ENCODE assay signal across 21 cellular contexts in the genomic region with DNA sequence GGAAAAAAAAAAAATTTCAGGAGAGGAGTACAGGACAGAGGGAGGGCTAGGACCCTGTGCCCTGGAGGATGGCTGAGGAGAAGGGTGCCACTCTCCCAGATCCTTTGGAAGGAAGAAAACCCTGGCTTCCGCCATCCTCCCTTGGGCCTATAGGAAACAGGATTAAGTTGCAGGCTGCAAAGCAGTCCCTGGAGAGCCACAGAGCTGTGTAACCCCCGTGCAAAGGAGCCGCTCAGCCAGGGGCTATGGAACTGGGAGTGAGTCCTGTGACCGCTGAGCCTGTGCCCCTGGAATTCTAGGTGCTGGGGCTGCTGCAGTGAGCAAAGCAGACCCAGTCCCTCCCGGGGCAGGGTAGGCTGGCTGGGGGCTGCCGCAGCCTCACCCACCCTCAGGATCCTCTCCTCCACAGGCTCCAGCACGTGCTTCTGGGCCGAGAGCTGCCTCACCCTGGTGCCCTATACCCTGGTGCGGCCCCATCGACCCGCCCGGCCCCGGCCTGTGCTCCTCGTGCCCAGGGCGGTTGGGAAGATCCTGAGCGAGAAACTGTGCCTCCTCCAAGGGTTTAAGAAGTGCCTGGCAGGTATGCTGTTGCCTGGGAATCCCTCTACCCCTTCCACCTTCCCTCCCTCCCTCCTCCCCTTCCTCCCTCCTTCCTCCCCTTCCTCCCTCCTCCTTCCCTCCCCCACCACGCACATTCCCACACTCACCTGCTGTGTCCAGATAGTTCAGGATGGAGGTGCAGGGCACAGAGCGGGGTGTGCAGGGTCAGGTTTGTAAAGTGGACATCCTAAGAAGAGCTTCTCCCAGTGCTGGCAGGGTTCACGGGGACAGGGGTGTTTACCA. TPM values are rescaled to one million over a fixed set of nuclear protein-coding genes. Genes with fewer than 3 reads are reported as not detected.
DNase-seq lines count a peak whose midpoint lies in the region; ATAC-seq, FAIRE-seq and TF ChIP-seq lines count a peak whose summit lies in the region.
"Had no signal": no experiment of that assay in that cellular context is flagged by ENCODE, and none has a peak within 500 bp of the region (broad histone marks: within the 10 kb centered on the region; RNA-seq: fewer than 3 reads in every experiment).

No MANE protein-coding gene starts in this region.

- no peaks in the 10 kb centered on the region for H3K9me3 Mint-ChIP-seq in stimulated activated naive CD8-positive, alpha-beta T cell treated with anti-CD3 and anti-CD28 coated beads, Interleukin-15, amount 100 ng/mL, for 72 hours
- no peaks in the 10 kb centered on the region for H3K9me3 Mint-ChIP-seq in activated naive CD8-positive, alpha-beta T cell treated with anti-CD3 and anti-CD28 coated beads for 36 hours
- H3K9me3 Mint-ChIP-seq: CD4-positive, CD25-positive, alpha-beta regulatory T cell had no signal

- H3K4me3 Mint-ChIP-seq in stimulated activated naive CD8-positive, alpha-beta T cell treated with anti-CD3 and anti-CD28 coated beads, Interleukin-15, amount 100 ng/mL, for 72 hours: no peak overlapping the region
- no peak overlapping the region for H3K4me3 Mint-ChIP-seq in activated naive CD8-positive, alpha-beta T cell treated with anti-CD3 and anti-CD28 coated beads for 36 hours
- H3K4me3 Mint-ChIP-seq: CD4-positive, CD25-positive, alpha-beta regulatory T cell had no signal

- H3K4me3 ChIP-seq in RWPE2 (ENCODE audit: severe bottlenecking): no peak overlapping the region
- H3K4me3 ChIP-seq in mucosa of descending colon: no peak overlapping the region
- H3K4me3 ChIP-seq: GM12878 had no signal

- H3K4me1 ChIP-seq in RWPE2 (ENCODE audit: insufficient read depth, poor library complexity, severe bottlenecking): no peaks in the 10 kb centered on the region
- H3K4me1 ChIP-seq in mucosa of descending colon (ENCODE audit: low read depth): no peaks in the 10 kb centered on the region
- H3K4me1 ChIP-seq: BE2C, Caco-2 had no signal

- H3K27me3 Mint-ChIP-seq in stimulated activated naive CD8-positive, alpha-beta T cell treated with anti-CD3 and anti-CD28 coated beads, Interleukin-15, amount 100 ng/mL, for 72 hours: no peaks in the 10 kb centered on the region
- no peaks in the 10 kb centered on the region for H3K27me3 Mint-ChIP-seq in activated naive CD8-positive, alpha-beta T cell treated with anti-CD3 and anti-CD28 coated beads for 36 hours
- H3K27me3 Mint-ChIP-seq: CD4-positive, CD25-positive, alpha-beta regulatory T cell had no signal

- FAIRE-seq in GM19239 (lab: Jason Lieb, UNC): no peak
- FAIRE-seq: GM12878 had no signal

- no peaks in the 10 kb centered on the region for H3K4me1 Mint-ChIP-seq in stimulated activated naive CD8-positive, alpha-beta T cell treated with anti-CD3 and anti-CD28 coated beads, Interleukin-15, amount 100 ng/mL, for 72 hours
- H3K4me1 Mint-ChIP-seq in activated naive CD8-positive, alpha-beta T cell treated with anti-CD3 and anti-CD28 coated beads for 36 hours: no peaks in the 10 kb centered on the region
- H3K4me1 Mint-ChIP-seq: CD4-positive, CD25-positive, alpha-beta regulatory T cell had no signal

- peak; percentile 28 for ATAC-seq in stimulated activated naive CD8-positive, alpha-beta T cell treated with anti-CD3 and anti-CD28 coated beads, Interleukin-15, amount 100 ng/mL, for 72 hours
- ATAC-seq in stimulated activated naive CD8-positive, alpha-beta T cell treated with anti-CD3 and anti-CD28 coated beads, Interleukin-15, Interleukin-2, amounts not matched to agents 100 U/mL and 50 U/mL, for 24 hours: no peak
- ATAC-seq in RWPE2 (ENCODE audit: low read depth) (no peak), mucosa of descending colon (no peak)
- ATAC-seq: GM12878 had no signal

- intact Hi-C loops in mucosa of descending colon (cut with DNase I, micrococcal nuclease): no loop called here

- no peaks in the 10 kb centered on the region for H3K36me3 ChIP-seq in RWPE2 (ENCODE audit: low read depth)
- no peaks in the 10 kb centered on the region for H3K36me3 ChIP-seq in mucosa of descending colon (ENCODE audit: low read depth)

- H3K27me3 ChIP-seq in RWPE2 (ENCODE audit: insufficient read depth, poor library complexity, severe bottlenecking): no peaks in the 10 kb centered on the region
- H3K27me3 ChIP-seq: BE2C had no signal

- H3K27ac Mint-ChIP-seq in stimulated activated naive CD8-positive, alpha-beta T cell treated with anti-CD3 and anti-CD28 coated beads, Interleukin-15, amount 100 ng/mL, for 72 hours: no peak overlapping the region
- no peak overlapping the region for H3K27ac Mint-ChIP-seq in activated naive CD8-positive, alpha-beta T cell treated with anti-CD3 and anti-CD28 coated beads for 36 hours
- H3K27ac Mint-ChIP-seq: CD4-positive, CD25-positive, alpha-beta regulatory T cell had no signal

- H3K27ac ChIP-seq in RWPE2 (ENCODE audit: poor library complexity, severe bottlenecking): no peak overlapping the region

- no peaks in the 10 kb centered on the region for H3K36me3 Mint-ChIP-seq in activated naive CD8-positive, alpha-beta T cell treated with anti-CD3 and anti-CD28 coated beads for 36 hours
- H3K36me3 Mint-ChIP-seq: CD4-positive, CD25-positive, alpha-beta regulatory T cell had no signal

- TF ChIP-seq CTCF in RWPE2 (IDR thresholded peaks at IDR 0.05; ENCODE audit: poor library complexity, severe bottlenecking) (no peak), mucosa of descending colon (IDR thresholded peaks at IDR 0.05) (no peak)

- DNase-seq in stimulated activated naive CD8-positive, alpha-beta T cell treated with anti-CD3 and anti-CD28 coated beads, Interleukin-15, amount 100 ng/mL, for 72 hours: no peak
- DNase-seq in stimulated activated naive CD8-positive, alpha-beta T cell treated with anti-CD3 and anti-CD28 coated beads, Interleukin-15, Interleukin-2, amounts not matched to agents 100 U/mL and 50 U/mL, for 24 hours: no peak
- peak; percentile 50 for DNase-seq in RWPE2 (ENCODE audit: low spot score)
- peak; percentile 37 for DNase-seq in left kidney (ENCODE audit: low read depth, low spot score)
- DNase-seq in mucosa of descending colon: no peak
- DNase-seq in activated CD8-positive, alpha-beta memory T cell treated with anti-CD3 and anti-CD28 coated beads, Interleukin-2, amount 50 U/mL, for 48 hours: no peak
- DNase-seq in GM19239 (ENCODE audit: insufficient read length, low spot score): no peak
- DNase-seq in activated naive CD8-positive, alpha-beta T cell treated with anti-CD3 and anti-CD28 coated beads for 36 hours: no peak
- DNase-seq: BE2C; Caco-2; CD4-positive, CD25-positive, alpha-beta regulatory T cell; DMS53; EL; HCEC 1CT; KBM-7; NCI-H1105; NCI-H1694; NCI-H2081 treated with DMSO at 0.1 percent for 48 hours; NCI-H510A; NCI-H748 treated with DMSO at 0.1 percent for 48 hours had no signal

- H3K9me3 ChIP-seq in RWPE2 (ENCODE audit: severe bottlenecking) (no peaks in the 10 kb centered on the region), mucosa of descending colon (no peaks in the 10 kb centered on the region)
- H3K9me3 ChIP-seq: Caco-2 had no signal

RNA-seq across cellular contexts. Expression of a gene that starts 15.3 kb away (rescaled TPM):
- 10 to 100 TPM; 39.7 to 44.8 (median 42.5) TPM for total RNA-seq in mucosa of descending colon
- total RNA-seq in activated naive CD8-positive, alpha-beta T cell treated with anti-CD3 and anti-CD28 coated beads for 36 hours: 1 to 10 TPM; 7.0 to 8.2 TPM

RNA-seq across cellular contexts. Expression of a gene that starts 15.4 kb away (rescaled TPM):
- 10 to 100 TPM; 13.8 to 18.1 (median 14.0) TPM for total RNA-seq in mucosa of descending colon
- total RNA-seq in activated naive CD8-positive, alpha-beta T cell treated with anti-CD3 and anti-CD28 coated beads for 36 hours: 1 to 10 TPM; 1.7 to 2.3 TPM

RNA-seq across cellular contexts. Expression of a gene that starts 35.0 kb away (rescaled TPM):
- 1 to 10 TPM in 2 of 3 donors, under 1 TPM in 1; 0.38 to 2.4 (median 1.4) TPM for total RNA-seq in mucosa of descending colon
- total RNA-seq in activated naive CD8-positive, alpha-beta T cell treated with anti-CD3 and anti-CD28 coated beads for 36 hours: not detected
- total RNA-seq: CD4-positive, CD25-positive, alpha-beta regulatory T cell; GM12878 had no signal

RNA-seq across cellular contexts. Expression of a gene that starts 55.8 kb away (rescaled TPM):
- total RNA-seq in mucosa of descending colon: 100 to 1,000 TPM; 135 to 143 (median 136) TPM
- total RNA-seq in activated naive CD8-positive, alpha-beta T cell treated with anti-CD3 and anti-CD28 coated beads for 36 hours: 100 to 1,000 TPM; 109 TPM

RNA-seq across cellular contexts. Expression of a gene that starts 57.9 kb away (rescaled TPM):
- 10 to 100 TPM; 59.2 to 80.2 (median 61.8) TPM for total RNA-seq in mucosa of descending colon
- total RNA-seq in activated naive CD8-positive, alpha-beta T cell treated with anti-CD3 and anti-CD28 coated beads for 36 hours: 100 to 1,000 TPM; 192 to 197 TPM

Comparison
In these comparisons a context has a peak if more than half of its experiments do, and no peak if none do; other contexts are left out.
1. DNase-seq: peak in RWPE2 (single experiment) and left kidney (single experiment); none in stimulated activated naive CD8-positive, alpha-beta T cell treated with anti-CD3 and anti-CD28 coated beads, Interleukin-15, amount 100 ng/mL, for 72 hours (0 of 2), stimulated activated naive CD8-positive, alpha-beta T cell treated with anti-CD3 and anti-CD28 coated beads, Interleukin-15, Interleukin-2, amounts not matched to agents 100 U/mL and 50 U/mL, for 24 hours (single experiment), mucosa of descending colon (0 of 3), activated CD8-positive, alpha-beta memory T cell treated with anti-CD3 and anti-CD28 coated beads, Interleukin-2, amount 50 U/mL, for 48 hours (single experiment), GM19239 (single experiment) and activated naive CD8-positive, alpha-beta T cell treated with anti-CD3 and anti-CD28 coated beads for 36 hours (single experiment).
2. RNA of a gene that starts 15.3 kb away (total RNA-seq): 39.7 to 44.8 TPM in mucosa of descending colon; 7.0 to 8.2 TPM in activated naive CD8-positive, alpha-beta T cell treated with anti-CD3 and anti-CD28 coated beads for 36 hours; every median in the first group is over 4 times any median in the second.
3. RNA of a gene that starts 15.4 kb away (total RNA-seq): 13.8 to 18.1 TPM in mucosa of descending colon; 1.7 to 2.3 TPM in activated naive CD8-positive, alpha-beta T cell treated with anti-CD3 and anti-CD28 coated beads for 36 hours; every median in the first group is over 4 times any median in the second.